20 cellular contexts compared by ENCODE assay signal in genomic region chr6:51608932-51609331, GRCh38.
"Had no signal": no experiment of that assay in that cellular context is flagged by ENCODE, and none has a peak within 500 bp of the region (broad histone marks: within the 10 kb centered on the region; RNA-seq: fewer than 3 reads in every experiment).

No MANE protein-coding gene starts in this region.

- DNase-seq: colonic mucosa; dermis blood vessel endothelial cell; erythroblast; foreskin keratinocyte; immature natural killer cell; kidney; left cardiac atrium; left ventricle myocardium superior; mesenchymal stem cell; naive thymus-derived CD8-positive, alpha-beta T cell; posterior cingulate gyrus; small intestine; stimulated activated CD4-positive, alpha-beta T cell treated with anti-CD3 and anti-CD28 coated beads, Interleukin-2, amount 100 ng/mL, for 48 hours; stimulated activated naive CD8-positive, alpha-beta T cell treated with anti-CD3 and anti-CD28 coated beads, Interleukin-15, Interleukin-2, amounts not matched to agents 100 U/mL and 50 U/mL, for 24 hours; thyroid gland; upper lobe of left lung; uterus had no signal

- H3K4me1 ChIP-seq: colonic mucosa, foreskin keratinocyte, right atrium auricular region, suprapubic skin, thyroid gland, upper lobe of left lung, uterus had no signal

- H3K27me3 ChIP-seq: colonic mucosa, foreskin keratinocyte, right atrium auricular region, suprapubic skin, thyroid gland, upper lobe of left lung, uterus had no signal

- H3K27ac Mint-ChIP-seq: immature natural killer cell; naive thymus-derived CD8-positive, alpha-beta T cell had no signal

- H3K9me3 ChIP-seq: colonic mucosa, right atrium auricular region, suprapubic skin, thyroid gland, upper lobe of left lung, uterus had no signal

- H3K4me1 Mint-ChIP-seq: immature natural killer cell; naive thymus-derived CD8-positive, alpha-beta T cell had no signal

- H3K27me3 Mint-ChIP-seq: naive thymus-derived CD8-positive, alpha-beta T cell had no signal

- H3K4me3 Mint-ChIP-seq: immature natural killer cell; naive thymus-derived CD8-positive, alpha-beta T cell had no signal

- H3K4me3 ChIP-seq: colonic mucosa, lung, right atrium auricular region, suprapubic skin, thyroid gland, upper lobe of left lung, uterus had no signal

- H3K36me3 ChIP-seq: colonic mucosa, right atrium auricular region, suprapubic skin, thyroid gland, upper lobe of left lung, uterus had no signal

- H3K27ac ChIP-seq: colonic mucosa, foreskin keratinocyte, right atrium auricular region, suprapubic skin, thyroid gland, upper lobe of left lung, uterus had no signal

- ATAC-seq: foreskin keratinocyte; left cardiac atrium; left ventricle myocardium superior; naive thymus-derived CD8-positive, alpha-beta T cell; stimulated activated naive CD8-positive, alpha-beta T cell treated with anti-CD3 and anti-CD28 coated beads, Interleukin-15, Interleukin-2, amounts not matched to agents 100 U/mL and 50 U/mL, for 24 hours had no signal

- H3K36me3 Mint-ChIP-seq: naive thymus-derived CD8-positive, alpha-beta T cell had no signal
